In genomic region chr22:36588285-36588684, GRCh38 we compare ENCODE assay signal across 17 cellular contexts.
"Had no signal": no experiment of that assay in that cellular context is flagged by ENCODE, and none has a peak within 500 bp of the region (broad histone marks: within the 10 kb centered on the region; RNA-seq: fewer than 3 reads in every experiment).

No MANE protein-coding gene starts in this region.

- H3K27ac Mint-ChIP-seq: immature natural killer cell; naive thymus-derived CD8-positive, alpha-beta T cell had no signal

- H3K36me3 ChIP-seq: colonic mucosa, gastrocnemius medialis, ovary, right atrium auricular region, sigmoid colon, thoracic aorta, transverse colon, uterus had no signal

- ATAC-seq: gastrocnemius medialis; naive thymus-derived CD8-positive, alpha-beta T cell had no signal

- DNase-seq: caudate nucleus; colonic mucosa; dermis blood vessel endothelial cell; effector CD4-positive, alpha-beta T cell; gastrocnemius medialis; immature natural killer cell; kidney glomerular epithelial cell; naive thymus-derived CD8-positive, alpha-beta T cell; ovary; sigmoid colon; stimulated activated CD4-positive, alpha-beta T cell treated with anti-CD3 and anti-CD28 coated beads, Interleukin-12 subunit alpha, Interleukin-12 subunit beta, amount 100 ng/mL, for 4 hours; stimulated activated naive CD4-positive, alpha-beta T cell treated with Interleukin-2 at 50 U/mL for 16 hours; transverse colon; uterus had no signal

- H3K36me3 Mint-ChIP-seq: immature natural killer cell had no signal

- H3K27ac ChIP-seq: colonic mucosa, gastrocnemius medialis, ovary, right atrium auricular region, sigmoid colon, skin epidermis, thoracic aorta, transverse colon, uterus had no signal

- H3K4me3 Mint-ChIP-seq: immature natural killer cell; naive thymus-derived CD8-positive, alpha-beta T cell had no signal

- H3K4me1 ChIP-seq: colonic mucosa, gastrocnemius medialis, right atrium auricular region, sigmoid colon, transverse colon, uterus had no signal

- H3K4me3 ChIP-seq: colonic mucosa, gastrocnemius medialis, ovary, right atrium auricular region, skin epidermis, thoracic aorta, transverse colon, uterus had no signal

- H3K27me3 ChIP-seq: colonic mucosa, ovary, right atrium auricular region, uterus had no signal

- H3K4me1 Mint-ChIP-seq: immature natural killer cell had no signal

- H3K9me3 ChIP-seq: colonic mucosa, gastrocnemius medialis, ovary, right atrium auricular region, sigmoid colon, thoracic aorta, transverse colon, uterus had no signal
